1 cellular context compared by ENCODE assay signal in the genomic region with DNA sequence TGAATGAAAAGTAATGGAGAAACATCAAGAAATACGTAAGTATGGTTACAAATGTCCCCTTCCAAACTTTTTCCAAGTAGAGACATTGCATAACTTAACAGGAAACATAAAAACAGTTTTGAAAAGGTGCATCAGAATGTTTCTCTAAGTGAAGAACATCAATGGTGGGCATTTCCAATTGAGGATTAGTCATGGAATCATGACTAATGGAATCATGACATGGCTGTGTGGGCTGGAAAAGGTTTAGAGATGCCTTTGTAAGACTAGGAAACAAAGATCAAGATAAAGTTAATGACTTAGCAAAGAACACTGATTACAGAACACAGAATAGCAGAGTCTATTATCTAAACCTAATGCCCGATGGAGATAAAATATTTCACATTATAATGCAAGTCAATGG.
TF ChIP-seq lines count a peak whose summit lies in the region.

No MANE protein-coding gene starts in this region.

TF ChIP-seq in SK-N-SH treated with all-trans-retinoic acid at 6 μM for 48 hours, 23 proteins besides CTCF, POLR2A, EP300 and RAD21 (continued from another document):
- no peak for TF ChIP-seq TSHZ2 (CRISPR knock-in tag; IDR thresholded peaks at IDR 0.05)
- TF ChIP-seq SNAI2 (CRISPR knock-in tag; IDR thresholded peaks at IDR 0.05), result peak; percentile 23; the same call in 1 of the 2 replicates
